1 cellular context compared by ENCODE assay signal in genomic region chr3:54168451-54168850, GRCh38.
TF ChIP-seq lines count a peak whose summit lies in the region.

No MANE protein-coding gene starts in this region.

TF ChIP-seq in WTC11, 78 proteins besides CTCF, POLR2A, EP300 and RAD21 (continued from another document):
- TF ChIP-seq ARID4B (CRISPR knock-in tag; IDR thresholded peaks at IDR 0.05; ENCODE audit: borderline replicate concordance) (no peak), JUN (CRISPR knock-in tag; IDR thresholded peaks at IDR 0.05) (no peak), ATF6 (CRISPR knock-in tag; IDR thresholded peaks at IDR 0.05) (no peak), ZNF219 (CRISPR knock-in tag; IDR thresholded peaks at IDR 0.05; ENCODE audit: borderline replicate concordance) (no peak), GTF2I (CRISPR knock-in tag; conservative IDR thresholded peaks at IDR 0.05) (no peak), SOX15 (CRISPR knock-in tag; IDR thresholded peaks at IDR 0.05) (no peak), E2F5 (CRISPR knock-in tag; IDR thresholded peaks at IDR 0.05) (no peak)
